ENCODE assay signal across 19 cellular contexts in the genomic region with DNA sequence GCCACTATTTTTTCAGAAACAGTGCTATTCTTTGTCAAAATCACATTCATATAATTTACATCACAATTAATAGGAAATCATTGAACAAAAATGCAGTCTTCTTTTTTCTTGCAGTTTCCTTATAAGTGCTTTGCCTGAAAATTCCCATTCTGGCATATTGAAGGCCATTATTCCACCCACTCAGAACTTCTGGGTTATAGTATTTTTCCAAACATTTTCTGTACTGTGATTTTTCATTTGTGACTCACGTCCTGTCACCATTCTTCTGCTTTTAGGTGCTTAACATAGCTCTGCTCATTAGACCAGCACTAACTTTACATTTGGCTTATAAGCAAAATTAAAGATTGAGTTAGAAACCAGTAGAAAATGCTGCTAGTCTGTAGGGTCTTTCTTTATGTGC.
DNase-seq lines count a peak whose midpoint lies in the region; TF ChIP-seq lines count a peak whose summit lies in the region.
"Had no signal": no experiment of that assay in that cellular context is flagged by ENCODE, and none has a peak within 500 bp of the region (broad histone marks: within the 10 kb centered on the region; RNA-seq: fewer than 3 reads in every experiment).

No MANE protein-coding gene starts in this region.

- no peak overlapping the region for H4K8ac ChIP-seq in H9 (replicated peaks; ENCODE audit: insufficient read length, low read depth, low read length)

- H3K36me3 Mint-ChIP-seq in HFFc6 (ENCODE audit: low read depth) (0 out of 2 replicates have a peak, but pooled peaks cover 4% of the 10 kb centered on the region), H9 (ENCODE audit: insufficient read depth in 1 of 3, low read depth in 3 of 3) (no peaks in the 10 kb centered on the region)
- H3K36me3 Mint-ChIP-seq: activated CD8-positive, alpha-beta memory T cell treated with anti-CD3 and anti-CD28 coated beads, Interleukin-2, amount 10 ng/mL, durations not matched to agents 7 days and 5 days; natural killer cell had no signal

- no peak overlapping the region for H2BK20ac ChIP-seq in H9 (ENCODE audit: low read depth, low read length, poor library complexity, severe bottlenecking)

- H3K27ac Mint-ChIP-seq in HFFc6 (peak overlapping the region; percentile 64), H9 (no peak overlapping the region)
- H3K27ac Mint-ChIP-seq: activated CD8-positive, alpha-beta memory T cell treated with anti-CD3 and anti-CD28 coated beads, Interleukin-2, amount 10 ng/mL, durations not matched to agents 7 days and 5 days; natural killer cell had no signal

- no peak overlapping the region for H2BK12ac ChIP-seq in H9 (ENCODE audit: insufficient read length, low read depth, low read length)

- H3K9ac ChIP-seq in H9 (ENCODE audit: extremely low read depth, insufficient read length, low read length) = no peak overlapping the region

- H3K14ac ChIP-seq in H9 (ENCODE audit: insufficient read depth, low read length) = no peak overlapping the region

- H3K23ac ChIP-seq in H9 (ENCODE audit: insufficient read length, low read depth, low read length) = no peak overlapping the region

- no peak overlapping the region for H3K4me2 ChIP-seq in H9 (ENCODE audit: insufficient read depth, insufficient read length, low read length)

- peaks cover 56% of the 10 kb centered on the region for H3K4me1 Mint-ChIP-seq in HFFc6 (ENCODE audit: low read depth)
- H3K4me1 Mint-ChIP-seq in H9 = peaks cover 10 to 19% of the 10 kb centered on the region in 2 experiments
- H3K4me1 Mint-ChIP-seq: activated CD8-positive, alpha-beta memory T cell treated with anti-CD3 and anti-CD28 coated beads, Interleukin-2, amount 10 ng/mL, durations not matched to agents 7 days and 5 days; natural killer cell had no signal

- TF ChIP-seq CTCF in HFFc6 (IDR thresholded peaks at IDR 0.05) = no peak
- no peak for TF ChIP-seq CTCF in brain microvascular endothelial cell (IDR thresholded peaks at IDR 0.05; ENCODE audit: low read depth, low read length, missing control alignments)
- TF ChIP-seq CTCF in H9 (conservative IDR thresholded peaks at IDR 0.05) = no peak

- H3K27ac ChIP-seq in ACC112 (ENCODE audit: low read depth, low read length) = peak overlapping the region; percentile 36; the same call in 1 of the 2 replicates
- H3K27ac ChIP-seq in brain microvascular endothelial cell = no peak overlapping the region
- H3K27ac ChIP-seq in H9 (ENCODE audit: insufficient read length, low read depth, low read length) = no peak overlapping the region
- H3K27ac ChIP-seq: cardiac muscle cell, uterus had no signal

- H3K79me2 ChIP-seq in ACC112 (ENCODE audit: control insufficient read depth, insufficient read depth, low read length, unreplicated experiment) (no peaks in the 10 kb centered on the region), H9 (ENCODE audit: insufficient read depth, low read length) (no peaks in the 10 kb centered on the region)

- H3T11ph ChIP-seq in H9 (ENCODE audit: low read length) = no peak overlapping the region

- H3K4me3 Mint-ChIP-seq in HFFc6 = peak overlapping the region; percentile 20; the same call in 1 of the 2 replicates
- no peak overlapping the region for H3K4me3 Mint-ChIP-seq in H9
- H3K4me3 Mint-ChIP-seq: activated CD8-positive, alpha-beta memory T cell treated with anti-CD3 and anti-CD28 coated beads, Interleukin-2, amount 10 ng/mL, durations not matched to agents 7 days and 5 days; natural killer cell had no signal

- TF ChIP-seq POLR2A in erythroblast (IDR thresholded peaks at IDR 0.05; ENCODE audit: low read length) = no peak

- H3K4ac ChIP-seq in H9 (ENCODE audit: low read depth, low read length) = no peak overlapping the region

- no peaks in the 10 kb centered on the region for H3K36me3 ChIP-seq in ACC112 (ENCODE audit: insufficient read depth, low read length)
- H3K36me3 ChIP-seq in brain microvascular endothelial cell (replicated peaks) = no peaks in the 10 kb centered on the region
- H3K36me3 ChIP-seq: cardiac muscle cell, uterus had no signal

- no peak overlapping the region for H4K5ac ChIP-seq in H9 (ENCODE audit: insufficient read length, low read depth, low read length)

- H3K27me3 Mint-ChIP-seq in HFFc6 (ENCODE audit: insufficient read depth) (no peaks in the 10 kb centered on the region), H9 (ENCODE audit: low read depth) (no peaks in the 10 kb centered on the region)
- H3K27me3 Mint-ChIP-seq: activated CD8-positive, alpha-beta memory T cell treated with anti-CD3 and anti-CD28 coated beads, Interleukin-2, amount 10 ng/mL, durations not matched to agents 7 days and 5 days had no signal

- H3K4me3 ChIP-seq in ACC112 (ENCODE audit: low read depth, low read length) = peak overlapping the region; percentile 24; the same call in 1 of the 2 replicates
- H3K4me3 ChIP-seq in brain microvascular endothelial cell (ENCODE audit: low read depth, low read length) = no peak overlapping the region
- H3K4me3 ChIP-seq: cardiac muscle cell, heart right ventricle, uterus had no signal

- H4K91ac ChIP-seq in H9 (ENCODE audit: insufficient read length, low read depth, low read length) = no peak overlapping the region

- no CpG with 5 or more reads among the region's 1 CpG for WGBS in H9 (ENCODE audit: extremely low coverage, insufficient read length, low lambda C conversion rate)

- in situ Hi-C loops in brain microvascular endothelial cell (cut with HindIII; ENCODE audit: low pct_ligation_motif_present, low sequenced_read_pairs) = no loop called here

- no peak overlapping the region for H3K18ac ChIP-seq in H9 (ENCODE audit: insufficient read length, low read depth, low read length)

- no peaks in the 10 kb centered on the region for H3K9me3 ChIP-seq in H9 (ENCODE audit: control insufficient read depth, low read depth, low read length)
- H3K9me3 ChIP-seq: heart right ventricle, uterus had no signal

- DNase-seq in HFFc6 = peak; percentile 40
- peak; percentile 36 for DNase-seq in brain microvascular endothelial cell
- peak; percentile 65 for DNase-seq in glomerular visceral epithelial cell (ENCODE audit: extremely low spot score)
- DNase-seq in NCI-H345 (lab: John Stamatoyannopoulos, UW) = no peak
- no peak for DNase-seq in activated CD4-positive, alpha-beta T cell treated with anti-CD3 and anti-CD28 coated beads for 48 hours
- DNase-seq in H9 = no peak
- DNase-seq in erythroblast (lab: John Stamatoyannopoulos, UW) = no peak
- DNase-seq: activated CD8-positive, alpha-beta memory T cell treated with anti-CD3 and anti-CD28 coated beads, Interleukin-2, amount 10 ng/mL, durations not matched to agents 7 days and 5 days; GOT3; heart right ventricle; KG1; natural killer cell; NCI-H1436; NCI-H510A treated with DMSO at 0.1 percent for 48 hours; right cardiac atrium; stimulated activated naive CD4-positive, alpha-beta T cell; uterus had no signal

- H2AFZ ChIP-seq in ACC112 (ENCODE audit: low read length, unreplicated experiment) (peak overlapping the region; percentile 35), H9 (ENCODE audit: low read length) (no peak overlapping the region)

- H2BK15ac ChIP-seq in H9 (ENCODE audit: low read depth, low read length) = no peak overlapping the region

- H3K23me2 ChIP-seq in H9 (ENCODE audit: insufficient read length, low read depth, low read length, poor library complexity, severe bottlenecking) = no peaks in the 10 kb centered on the region

- no peaks in the 10 kb centered on the region for H4K20me1 ChIP-seq in H9 (ENCODE audit: control insufficient read depth, insufficient read depth, insufficient read length)

- no peaks in the 10 kb centered on the region for H3K79me1 ChIP-seq in H9 (ENCODE audit: insufficient read depth, low read depth, low read length, poor library complexity, severe bottlenecking)

- no peak overlapping the region for H2BK120ac ChIP-seq in H9 (ENCODE audit: low read depth, low read length, poor library complexity, severe bottlenecking)

- no peaks in the 10 kb centered on the region for H3K27me3 ChIP-seq in ACC112 (ENCODE audit: insufficient read depth, low read length)
- no peaks in the 10 kb centered on the region for H3K27me3 ChIP-seq in brain microvascular endothelial cell (replicated peaks)
- no peaks in the 10 kb centered on the region for H3K27me3 ChIP-seq in H9 (ENCODE audit: insufficient read depth, low read length)
- H3K27me3 ChIP-seq: cardiac muscle cell, heart right ventricle, uterus had no signal

- no peak overlapping the region for H3K56ac ChIP-seq in H9 (ENCODE audit: insufficient read length, low read depth, low read length)

- H3K4me1 ChIP-seq in ACC112 (ENCODE audit: control insufficient read depth, insufficient read depth, low read length, unreplicated experiment) = peaks cover 53% of the 10 kb centered on the region
- H3K4me1 ChIP-seq in H9 (ENCODE audit: insufficient read depth, low read length) = no peaks in the 10 kb centered on the region; the same call in 1 of the 2 replicates

- H3K9me3 Mint-ChIP-seq in HFFc6 = no peaks in the 10 kb centered on the region
- H3K9me3 Mint-ChIP-seq in H9 = no peaks in the 10 kb centered on the region

- H2AK5ac ChIP-seq in H9 (ENCODE audit: insufficient read length, low read length) = no peak overlapping the region

- no peak overlapping the region for H2BK5ac ChIP-seq in H9 (ENCODE audit: insufficient read length, low read length)

Comparison
In these comparisons a context has a peak if more than half of its experiments do, and no peak if none do; other contexts are left out.
1. DNase-seq: peak in HFFc6 (single experiment), brain microvascular endothelial cell (single experiment) and glomerular visceral epithelial cell (single experiment); none in NCI-H345 (single experiment), activated CD4-positive, alpha-beta T cell treated with anti-CD3 and anti-CD28 coated beads for 48 hours (single experiment), H9 (single experiment) and erythroblast (0 of 2).